15 cellular contexts compared by ENCODE assay signal in the genomic region with DNA sequence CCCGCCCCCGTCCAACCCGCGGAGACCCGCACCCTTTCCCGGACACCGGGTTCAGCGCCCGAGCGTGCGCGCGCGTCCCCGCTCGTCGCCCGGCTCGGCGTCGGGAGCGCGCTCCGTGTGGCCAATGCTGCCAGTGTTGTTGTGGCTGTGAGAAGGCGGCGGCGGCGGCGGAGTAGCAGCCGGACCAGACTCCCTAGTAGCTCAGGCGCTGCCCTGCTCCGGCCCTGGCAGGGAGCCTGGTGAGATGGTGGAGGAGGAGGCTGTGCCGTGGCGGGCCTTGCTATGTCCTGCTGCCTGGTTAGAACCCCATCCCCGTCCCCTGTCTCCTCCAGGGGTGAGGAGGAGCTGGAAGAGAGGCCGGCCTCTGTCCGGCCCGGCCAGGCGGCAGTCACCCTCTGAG.
A peak's percentile ranks its signal among the peaks of the same experiment; 100 is the strongest.
DNase-seq lines count a peak whose midpoint lies in the region; ATAC-seq and TF ChIP-seq lines count a peak whose summit lies in the region.
"Had no signal": no experiment of that assay in that cellular context is flagged by ENCODE, and none has a peak within 500 bp of the region (broad histone marks: within the 10 kb centered on the region; RNA-seq: fewer than 3 reads in every experiment).

No MANE protein-coding gene starts in this region.

- H3K36me3 ChIP-seq in testis (ENCODE audit: low read depth, missing control alignments): no peaks in the 10 kb centered on the region
- H3K36me3 ChIP-seq: HAP-1 had no signal

- intact Hi-C loops in testis (cut with DNase I; ENCODE audit: low total_unique reads): no loop called here

- no peak for TF ChIP-seq POLR2A in testis (IDR thresholded peaks at IDR 0.05)

- no peak for TF ChIP-seq CTCF in 22Rv1 (IDR thresholded peaks at IDR 0.05)
- TF ChIP-seq CTCF in testis (IDR thresholded peaks at IDR 0.05): no peak

- peak overlapping the region; percentile 47 for H3K27ac ChIP-seq in 22Rv1
- no peak overlapping the region for H3K27ac ChIP-seq in testis
- H3K27ac ChIP-seq: A549 had no signal

- ATAC-seq in HG03039 (IDR thresholded peaks at IDR 0.05; ENCODE audit: unreplicated experiment): no peak
- ATAC-seq: A549; CD8-positive, alpha-beta T cell; GM12878 had no signal

- DNase-seq in ELF-1 (ENCODE audit: low read depth, low spot score) (peak; percentile 6), NCI-H2227 treated with DMSO at 0.1 percent for 48 hours (lab: John Stamatoyannopoulos, UW) (peak; percentile 0), testis (peak; percentile 67), NOMO-1 treated with DMSO at 0.1 percent for 48 hours (lab: John Stamatoyannopoulos, UW; ENCODE audit: unreplicated experiment) (no peak)
- no peak for DNase-seq in effector CD8-positive, alpha-beta T cell (lab: John Stamatoyannopoulos, UW)
- DNase-seq: CD8-positive, alpha-beta T cell; COR-L47; DMS53; IMR-90; KBM-7 had no signal

- H3K9me3 ChIP-seq in testis: no peaks in the 10 kb centered on the region
- H3K9me3 ChIP-seq: A549, HAP-1 had no signal

- no peaks in the 10 kb centered on the region for H3K27me3 ChIP-seq in testis

- peak overlapping the region in 1 of 2 donors; percentile 59 for H3K4me3 ChIP-seq in testis
- H3K4me3 ChIP-seq: A549, GM12878, HAP-1 had no signal

- WGBS in testis, 2 donors: 40% methylated on average over 17 of the region's 39 CpGs; no CpG with 5 or more reads in 1 of the 2 donors

- no peaks in the 10 kb centered on the region for H3K4me1 ChIP-seq in testis
- H3K4me1 ChIP-seq: A549, HAP-1 had no signal

Comparison
In these comparisons a context has a peak if more than half of its experiments do, and no peak if none do; other contexts are left out.
1. DNase-seq: peak in ELF-1 (single experiment), NCI-H2227 treated with DMSO at 0.1 percent for 48 hours (single experiment) and testis (single experiment); none in NOMO-1 treated with DMSO at 0.1 percent for 48 hours (single experiment) and effector CD8-positive, alpha-beta T cell (single experiment).